ENCODE assay signal across 9 cellular contexts in the genomic region with DNA sequence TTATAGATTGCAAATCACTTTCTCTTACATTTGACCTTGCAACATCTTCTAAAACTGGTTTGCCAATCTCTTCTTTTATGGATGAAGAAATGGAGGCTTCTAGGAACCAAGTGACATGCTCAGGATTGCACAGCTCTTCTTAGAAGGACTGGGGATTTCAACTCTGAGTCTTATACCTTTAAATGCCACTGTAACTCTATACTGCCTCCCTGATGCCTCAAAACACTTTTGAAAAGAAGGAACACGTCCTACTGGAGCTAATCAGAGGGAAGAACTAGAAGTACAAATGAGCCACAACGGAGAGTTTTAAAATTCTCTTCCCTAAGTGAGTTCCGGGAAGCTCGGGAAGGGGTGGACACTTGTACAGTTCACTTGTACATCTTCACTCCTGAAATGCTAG. TPM values are rescaled to one million over a fixed set of nuclear protein-coding genes. Genes with fewer than 3 reads are reported as not detected.
DNase-seq lines count a peak whose midpoint lies in the region; ATAC-seq, FAIRE-seq and TF ChIP-seq lines count a peak whose summit lies in the region.
"Had no signal": no experiment of that assay in that cellular context is flagged by ENCODE, and none has a peak within 500 bp of the region (broad histone marks: within the 10 kb centered on the region; RNA-seq: fewer than 3 reads in every experiment).

No MANE protein-coding gene starts in this region.

- no peak for FAIRE-seq in bronchial epithelial cell (lab: Jason Lieb, UNC)

- H3K27me3 Mint-ChIP-seq in stimulated activated naive CD8-positive, alpha-beta T cell treated with anti-CD3 and anti-CD28 coated beads, Interleukin-15, Interleukin-2, amounts not matched to agents 100 ng/mL and 50 ng/mL, for 24 hours, result peaks cover 61% of the 10 kb centered on the region

- no peak for DNase-seq in stimulated activated naive CD8-positive, alpha-beta T cell treated with anti-CD3 and anti-CD28 coated beads, Interleukin-15, Interleukin-2, amounts not matched to agents 100 U/mL and 50 U/mL, for 24 hours
- DNase-seq in bronchial epithelial cell (ENCODE audit: low read depth) (peak; percentile 34), medulla oblongata (ENCODE audit: extremely low spot score) (peak; percentile 48), NCI-H526 (lab: John Stamatoyannopoulos, UW) (no peak), T1000 (lab: John Stamatoyannopoulos, UW) (no peak)
- DNase-seq in stimulated activated CD4-positive, alpha-beta T cell treated with anti-CD3 and anti-CD28 coated beads, Interleukin-4, amount 100 ng/mL, for 4 hours, result no peak
- DNase-seq: activated CD4-positive, CD25-positive, alpha-beta regulatory T cell had no signal

- no peaks in the 10 kb centered on the region for H3K36me3 ChIP-seq in bronchial epithelial cell (ENCODE audit: control insufficient read depth, insufficient read depth, low read length)

- H3K36me3 Mint-ChIP-seq in stimulated activated naive CD8-positive, alpha-beta T cell treated with anti-CD3 and anti-CD28 coated beads, Interleukin-15, Interleukin-2, amounts not matched to agents 100 ng/mL and 50 ng/mL, for 24 hours (ENCODE audit: low read depth), result no peaks in the 10 kb centered on the region

- ATAC-seq in stimulated activated naive CD8-positive, alpha-beta T cell treated with anti-CD3 and anti-CD28 coated beads, Interleukin-15, Interleukin-2, amounts not matched to agents 100 U/mL and 50 U/mL, for 24 hours, result no peak
- ATAC-seq in HG03039 (IDR thresholded peaks at IDR 0.05; ENCODE audit: unreplicated experiment), result no peak

- no peaks in the 10 kb centered on the region for H3K9me3 Mint-ChIP-seq in stimulated activated naive CD8-positive, alpha-beta T cell treated with anti-CD3 and anti-CD28 coated beads, Interleukin-15, Interleukin-2, amounts not matched to agents 100 ng/mL and 50 ng/mL, for 24 hours

- no peak for TF ChIP-seq CTCF in bronchial epithelial cell (IDR thresholded peaks at IDR 0.05; ENCODE audit: insufficient read depth, low read length, severe bottlenecking)

- peak overlapping the region; percentile 68 for H3K4me3 Mint-ChIP-seq in stimulated activated naive CD8-positive, alpha-beta T cell treated with anti-CD3 and anti-CD28 coated beads, Interleukin-15, Interleukin-2, amounts not matched to agents 100 ng/mL and 50 ng/mL, for 24 hours

- H3K4me1 Mint-ChIP-seq in stimulated activated naive CD8-positive, alpha-beta T cell treated with anti-CD3 and anti-CD28 coated beads, Interleukin-15, Interleukin-2, amounts not matched to agents 100 ng/mL and 50 ng/mL, for 24 hours (ENCODE audit: low read depth), result peaks cover 4% of the 10 kb centered on the region

- peak overlapping the region; percentile 67 for H3K4me3 ChIP-seq in bronchial epithelial cell (ENCODE audit: low read depth, low read length)

- no peaks in the 10 kb centered on the region for H3K27me3 ChIP-seq in bronchial epithelial cell (ENCODE audit: control insufficient read depth, insufficient read depth, low read length)

- no peak overlapping the region for H3K27ac Mint-ChIP-seq in stimulated activated naive CD8-positive, alpha-beta T cell treated with anti-CD3 and anti-CD28 coated beads, Interleukin-15, Interleukin-2, amounts not matched to agents 100 ng/mL and 50 ng/mL, for 24 hours

RNA-seq across cellular contexts. Expression of a gene that starts 1.0 kb away (rescaled TPM):
- total RNA-seq in bronchial epithelial cell, result 1.6 and 2.3 TPM in 2 replicates

Comparison
In these comparisons a context has a peak if more than half of its experiments do, and no peak if none do; other contexts are left out.
1. DNase-seq: peak in bronchial epithelial cell (single experiment) and medulla oblongata (single experiment); none in stimulated activated naive CD8-positive, alpha-beta T cell treated with anti-CD3 and anti-CD28 coated beads, Interleukin-15, Interleukin-2, amounts not matched to agents 100 U/mL and 50 U/mL, for 24 hours (single experiment), stimulated activated CD4-positive, alpha-beta T cell treated with anti-CD3 and anti-CD28 coated beads, Interleukin-4, amount 100 ng/mL, for 4 hours (0 of 2), NCI-H526 (0 of 2) and T1000 (single experiment).